23 cellular contexts compared by ENCODE assay signal in genomic region chr1:125065821-125066180, GRCh38.
"Had no signal": no experiment of that assay in that cellular context is flagged by ENCODE, and none has a peak within 500 bp of the region (broad histone marks: within the 10 kb centered on the region; RNA-seq: fewer than 3 reads in every experiment).

No MANE protein-coding gene starts in this region.

- H3K4me3 ChIP-seq: dorsolateral prefrontal cortex, gastrocnemius medialis, lung, ovary, testis, tibial nerve, upper lobe of left lung, uterus had no signal

- H3K36me3 ChIP-seq: gastrocnemius medialis, ovary, tibial nerve, upper lobe of left lung, uterus had no signal

- H3K27ac ChIP-seq: dorsolateral prefrontal cortex, epithelial cell of prostate, gastrocnemius medialis, ovary, testis, tibial nerve, upper lobe of left lung, uterus had no signal

- H3K4me1 ChIP-seq: gastrocnemius medialis, testis, tibial nerve, upper lobe of left lung, uterus had no signal

- DNase-seq: effector CD4-positive, alpha-beta T cell; endodermal cell; foreskin fibroblast; gastrocnemius medialis; natural killer cell; occipital lobe; stimulated activated CD4-positive, alpha-beta T cell treated with anti-CD3 and anti-CD28 coated beads, Interleukin-4, amount 100 ng/mL, for 4 hours; stimulated activated naive CD8-positive, alpha-beta T cell treated with anti-CD3 and anti-CD28 coated beads, Interleukin-15, Interleukin-2, amounts not matched to agents 100 U/mL and 50 U/mL, for 24 hours; testis; uterus had no signal

- H3K27me3 Mint-ChIP-seq: memory B cell; progenitor cell of endocrine pancreas; stimulated activated memory B cell treated with anti-CD40 and anti-IgM and Interleukin-4, amounts not matched to agents 10 μg/mL and 1 μg/mL and 100 μg/mL, for 72 hours had no signal

- ATAC-seq: esophagus mucosa; gastrocnemius medialis; natural killer cell; sciatic nerve; stimulated activated memory B cell treated with anti-CD40 and anti-IgM and Interleukin-4, amounts not matched to agents 10 μg/mL and 1 μg/mL and 100 μg/mL, for 72 hours; stimulated activated naive CD8-positive, alpha-beta T cell treated with anti-CD3 and anti-CD28 coated beads, Interleukin-15, Interleukin-2, amounts not matched to agents 100 U/mL and 50 U/mL, for 24 hours had no signal

- H3K36me3 Mint-ChIP-seq: stimulated activated memory B cell treated with anti-CD40 and anti-IgM and Interleukin-4, amounts not matched to agents 10 μg/mL and 1 μg/mL and 100 μg/mL, for 72 hours had no signal

- H3K27me3 ChIP-seq: dorsolateral prefrontal cortex, gastrocnemius medialis, ovary, testis, tibial nerve, upper lobe of left lung, uterus had no signal

- H3K4me3 Mint-ChIP-seq: endodermal cell; memory B cell; natural killer cell; stimulated activated memory B cell treated with anti-CD40 and anti-IgM and Interleukin-4, amounts not matched to agents 10 μg/mL and 1 μg/mL and 100 μg/mL, for 72 hours had no signal

- H3K4me1 Mint-ChIP-seq: endodermal cell; memory B cell; natural killer cell; stimulated activated memory B cell treated with anti-CD40 and anti-IgM and Interleukin-4, amounts not matched to agents 10 μg/mL and 1 μg/mL and 100 μg/mL, for 72 hours had no signal

- H3K9me3 ChIP-seq: gastrocnemius medialis, testis had no signal

- FAIRE-seq: colon, keratinocyte had no signal

- H3K27ac Mint-ChIP-seq: endodermal cell; memory B cell; natural killer cell; progenitor cell of endocrine pancreas; stimulated activated memory B cell treated with anti-CD40 and anti-IgM and Interleukin-4, amounts not matched to agents 10 μg/mL and 1 μg/mL and 100 μg/mL, for 72 hours had no signal
